In the genomic region with DNA sequence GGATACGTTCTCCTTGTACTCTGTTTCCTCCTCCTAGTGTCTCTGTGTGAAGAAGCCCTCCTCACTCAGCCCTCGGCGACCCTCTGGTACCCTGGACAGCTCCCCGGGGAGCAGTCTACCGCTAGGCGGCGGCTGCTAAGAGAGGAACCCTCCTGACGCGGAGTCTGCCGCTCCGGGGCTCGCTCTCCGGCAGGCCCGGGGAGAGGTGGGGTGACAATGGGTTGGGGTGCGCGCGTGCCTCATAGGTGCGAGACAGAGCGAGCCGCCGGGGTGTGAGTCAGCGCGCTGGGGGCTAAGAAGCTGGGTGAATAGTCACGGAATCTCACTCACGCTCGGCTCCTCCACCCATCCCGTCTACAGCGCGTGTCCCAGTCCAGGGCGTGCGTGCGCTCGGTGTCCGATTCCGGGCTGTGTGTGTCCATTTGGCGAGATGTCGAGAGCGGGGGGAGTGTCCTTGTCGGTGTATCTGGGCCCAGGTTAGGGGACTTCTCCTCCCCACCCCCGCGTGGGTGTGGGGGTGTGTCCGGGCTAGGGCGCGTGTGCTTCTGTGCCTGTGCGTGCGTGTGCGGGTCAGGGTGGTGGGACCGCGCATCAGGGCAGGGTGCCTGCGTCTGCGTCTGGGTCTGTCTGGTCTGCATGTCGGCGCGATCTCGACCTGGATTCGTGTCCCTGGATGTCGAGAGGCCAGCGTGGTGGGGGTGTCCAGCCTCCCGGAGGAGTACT, we compare ENCODE assay signal across 8 cellular contexts. TPM values are rescaled to one million over a fixed set of nuclear protein-coding genes. Genes with fewer than 3 reads are reported as not detected.
DNase-seq lines count a peak whose midpoint lies in the region; ATAC-seq and TF ChIP-seq lines count a peak whose summit lies in the region.

No MANE protein-coding gene starts in this region.

- peaks cover 18% of the 10 kb centered on the region for H3K27me3 Mint-ChIP-seq in osteocyte (ENCODE audit: unreplicated experiment)

- no peaks in the 10 kb centered on the region for H3K9me3 Mint-ChIP-seq in osteocyte (ENCODE audit: unreplicated experiment)

- no peak for ATAC-seq in HG03097 (IDR thresholded peaks at IDR 0.05; ENCODE audit: low FRiP score, unreplicated experiment)
- no peak for ATAC-seq in HG03457 (IDR thresholded peaks at IDR 0.05; ENCODE audit: unreplicated experiment)

- H3K4me3 ChIP-seq in foreskin fibroblast (ENCODE audit: low read depth in 1 of 2, low read length in 2 of 2): peak overlapping the region; percentile 42 to 50

- no peaks in the 10 kb centered on the region for H3K36me3 Mint-ChIP-seq in osteocyte (ENCODE audit: unreplicated experiment)

- H3K4me1 Mint-ChIP-seq in osteocyte (ENCODE audit: unreplicated experiment): peaks cover 7% of the 10 kb centered on the region

- DNase-seq in NCI-H82 (lab: John Stamatoyannopoulos, UW) (peak; percentile 71), NCI-H82 treated with DMSO at 0.1 percent for 48 hours (lab: John Stamatoyannopoulos, UW; ENCODE audit: unreplicated experiment) (no peak), UCSD-AML1 (lab: John Stamatoyannopoulos, UW; ENCODE audit: unreplicated experiment) (peak; percentile 14), foreskin fibroblast (peak; percentile 53 to 89), osteocyte (ENCODE audit: extremely low spot score, unreplicated experiment) (no peak)
- DNase-seq in effector CD4-positive, alpha-beta T cell: no peak

- no peak overlapping the region for H3K27ac Mint-ChIP-seq in osteocyte (ENCODE audit: unreplicated experiment)

- H3K4me3 Mint-ChIP-seq in osteocyte (ENCODE audit: unreplicated experiment): peak overlapping the region; percentile 61

- TF ChIP-seq CTCF in foreskin fibroblast (IDR thresholded peaks at IDR 0.05; ENCODE audit: low read depth, low read length) (peak; percentile 91), osteocyte (IDR thresholded peaks at IDR 0.05) (peak; percentile 55)

RNA-seq across cellular contexts. Expression of gene HS3ST2, which starts 0.6 kb away (rescaled TPM):
- not detected in 2 replicates for total RNA-seq in osteocyte

Comparison
In these comparisons a context has a peak if more than half of its experiments do, and no peak if none do; other contexts are left out.
1. DNase-seq: peak in NCI-H82 (single experiment), UCSD-AML1 (single experiment) and foreskin fibroblast (2 of 2); none in NCI-H82 treated with DMSO at 0.1 percent for 48 hours (single experiment), osteocyte (single experiment) and effector CD4-positive, alpha-beta T cell (single experiment).